Comparison of ENCODE assay signal across 5 cellular contexts in the genomic region with DNA sequence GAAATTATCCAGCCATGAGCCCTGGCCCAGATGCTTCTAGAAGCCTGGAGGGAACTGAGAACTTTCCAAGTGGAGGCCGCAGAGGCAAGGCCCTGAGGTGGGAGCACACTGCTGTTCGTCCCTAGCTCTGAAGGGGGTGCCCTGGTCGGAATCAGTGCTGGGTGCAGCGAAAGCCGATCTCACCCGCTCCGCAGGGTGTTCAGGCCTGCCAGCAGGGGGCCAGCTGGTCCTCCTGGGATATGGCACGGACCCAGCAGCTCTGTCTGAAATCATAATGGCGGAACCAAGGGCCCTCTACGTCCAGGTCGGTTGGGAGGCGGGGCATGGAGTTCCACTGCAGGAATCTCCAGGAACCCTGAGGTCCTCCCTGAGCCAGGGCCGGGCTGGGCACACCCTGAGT. TPM values are rescaled to one million over a fixed set of nuclear protein-coding genes. Genes with fewer than 3 reads are reported as not detected.
"Had no signal": no experiment of that assay in that cellular context is flagged by ENCODE, and none has a peak within 500 bp of the region (broad histone marks: within the 10 kb centered on the region; RNA-seq: fewer than 3 reads in every experiment).

No MANE protein-coding gene starts in this region.

RNA-seq across cellular contexts. Expression of gene TBC1D3H, which starts 40.7 kb away (rescaled TPM):
- total RNA-seq: GM23248, H4, HFFc6, HT1080, IMR-90 had no signal
- polyA plus RNA-seq: GM23248, IMR-90 had no signal
